ENCODE assay signal across 17 cellular contexts in the genomic region with DNA sequence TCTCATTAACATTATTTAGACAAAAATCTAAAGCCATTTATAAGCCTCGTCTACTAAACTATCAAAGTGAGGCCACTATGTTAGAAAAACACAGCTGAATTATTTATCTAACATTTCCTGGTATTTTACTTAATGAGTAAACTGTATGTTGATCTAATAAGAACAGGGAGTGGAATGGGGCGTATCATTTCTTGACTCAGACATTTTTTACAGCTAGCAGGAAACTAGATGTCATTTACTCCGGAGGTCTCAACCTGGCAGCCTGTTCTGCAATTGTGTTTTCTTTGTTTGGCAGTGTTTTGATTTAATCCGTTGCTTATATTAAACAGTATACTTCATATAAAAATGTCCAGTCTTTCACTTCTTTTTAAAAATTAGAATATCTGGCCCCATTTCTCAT.
A peak's percentile ranks its signal among the peaks of the same experiment; 100 is the strongest.
DNase-seq lines count a peak whose midpoint lies in the region; ATAC-seq and TF ChIP-seq lines count a peak whose summit lies in the region.
"Had no signal": no experiment of that assay in that cellular context is flagged by ENCODE, and none has a peak within 500 bp of the region (broad histone marks: within the 10 kb centered on the region; RNA-seq: fewer than 3 reads in every experiment).

No MANE protein-coding gene starts in this region.

- no peak for ATAC-seq in HG03095 (IDR thresholded peaks at IDR 0.05; ENCODE audit: unreplicated experiment)
- ATAC-seq: Right ventricle myocardium inferior; stimulated activated naive CD8-positive, alpha-beta T cell treated with anti-CD3 and anti-CD28 coated beads, Interleukin-15, amount 100 ng/mL, for 72 hours had no signal

- peak; percentile 17 for DNase-seq in HPDE6-E6E7 (ENCODE audit: extremely low spot score)
- DNase-seq in astrocyte of the spinal cord (ENCODE audit: low read depth, low spot score) = peak; percentile 27
- peak; percentile 30 for DNase-seq in fibroblast of the aortic adventitia (ENCODE audit: low read depth)
- DNase-seq in pulmonary artery endothelial cell (ENCODE audit: low read depth, low spot score) = peak; percentile 75
- DNase-seq in effector CD4-positive, alpha-beta T cell = no peak
- no peak for DNase-seq in NCI-H2171 (lab: John Stamatoyannopoulos, UW)
- no peak for DNase-seq in DMS153 (lab: John Stamatoyannopoulos, UW)
- DNase-seq: activated CD4-positive, alpha-beta T cell treated with anti-CD3 and anti-CD28 coated beads, Interleukin-2, amount 10 ng/mL, durations not matched to agents 24 days and 14 days; activated T-cell treated with anti-CD3 and anti-CD28 coated beads, Interleukin-2, amount 50 U/mL, for 1 hour; cortex of kidney; immature natural killer cell; ovary; stimulated activated CD4-positive, alpha-beta T cell treated with anti-CD3 and anti-CD28 coated beads, Interleukin-12 subunit alpha, Interleukin-12 subunit beta, amount 100 ng/mL, for 4 hours; stimulated activated naive CD8-positive, alpha-beta T cell treated with anti-CD3 and anti-CD28 coated beads, Interleukin-15, amount 100 ng/mL, for 72 hours had no signal

- TF ChIP-seq CTCF in astrocyte of the spinal cord (IDR thresholded peaks at IDR 0.05; ENCODE audit: low read depth, low read length) = no peak
- no peak for TF ChIP-seq CTCF in fibroblast of the aortic adventitia (IDR thresholded peaks at IDR 0.05; ENCODE audit: insufficient read depth, low read length)

- no peak overlapping the region for H3K4me3 ChIP-seq in astrocyte of the spinal cord (ENCODE audit: low read depth, low read length)
- H3K4me3 ChIP-seq in fibroblast of the aortic adventitia (ENCODE audit: low read depth, low read length) = no peak overlapping the region
- H3K4me3 ChIP-seq: BLaER1, ovary had no signal

- in situ Hi-C loops in astrocyte of the spinal cord (cut with HindIII; ENCODE audit: low sequenced_read_pairs) = no loop called here

Comparison
In these comparisons a context has a peak if more than half of its experiments do, and no peak if none do; other contexts are left out.
1. DNase-seq: peak in HPDE6-E6E7 (single experiment), astrocyte of the spinal cord (single experiment), fibroblast of the aortic adventitia (single experiment) and pulmonary artery endothelial cell (single experiment); none in effector CD4-positive, alpha-beta T cell (single experiment), NCI-H2171 (single experiment) and DMS153 (single experiment).